Comparison of ENCODE assay signal across 7 cellular contexts in the genomic region with DNA sequence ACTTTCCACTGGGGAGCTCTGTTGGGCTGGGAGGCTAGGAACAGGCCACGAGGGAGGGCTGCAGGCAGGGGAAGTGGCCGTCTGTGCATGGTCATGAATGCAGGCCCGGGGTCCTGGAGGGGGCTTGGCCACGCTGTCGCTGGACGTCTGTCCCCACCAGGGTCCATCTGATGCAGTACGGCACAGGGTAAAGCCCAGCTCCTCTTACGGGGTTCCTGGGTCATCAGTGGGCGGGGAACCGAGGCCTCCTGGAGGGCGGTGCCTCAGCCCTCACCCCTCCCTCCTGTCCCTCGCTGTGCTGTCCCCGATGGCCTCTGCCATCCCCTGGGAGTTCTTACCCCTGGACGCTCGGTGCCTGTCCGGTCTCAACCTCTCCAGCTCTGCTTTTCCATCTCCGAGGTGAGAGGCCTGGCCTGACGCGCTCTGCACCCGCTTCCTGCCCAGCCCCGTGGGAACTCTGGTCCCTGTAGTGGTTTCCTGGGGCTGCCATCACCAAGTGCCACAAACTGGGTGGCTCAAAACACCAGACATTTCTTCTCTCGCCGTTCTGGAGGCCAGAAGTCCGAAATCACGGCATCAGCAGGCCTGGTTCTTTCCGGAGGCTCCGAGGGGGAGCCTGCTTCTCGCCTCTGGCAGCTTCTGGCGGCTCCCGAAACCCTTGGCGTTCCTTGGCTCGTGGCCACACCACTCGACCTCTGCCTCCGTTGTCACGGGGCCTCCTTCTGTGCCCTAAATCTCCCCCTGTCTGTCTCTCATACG.
DNase-seq lines count a peak whose midpoint lies in the region; ATAC-seq and TF ChIP-seq lines count a peak whose summit lies in the region.

No MANE protein-coding gene starts in this region.

- intact Hi-C loops in left ventricle myocardium superior (cut with micrococcal nuclease), result loop anchor here (10.0 kb wide), 1 partner anchor 101 kb away; no protein-coding TSS in a partner anchor

- H3K36me3 Mint-ChIP-seq in WTC11, result no peaks in the 10 kb centered on the region; the same call in 1 of the 2 replicates

- no peaks in the 10 kb centered on the region for H3K9me2 ChIP-seq in GM23248 (ENCODE audit: insufficient read depth)

- H3K4me3 ChIP-seq in GM23248 (peak overlapping the region; percentile 91), smooth muscle cell (peak overlapping the region; percentile 15)

- no peaks in the 10 kb centered on the region for H3K9me3 ChIP-seq in GM23248 (ENCODE audit: low read depth)
- no peaks in the 10 kb centered on the region for H3K9me3 ChIP-seq in smooth muscle cell (replicated peaks; ENCODE audit: low read depth)

- peak overlapping the region; percentile 50 for H3K27ac Mint-ChIP-seq in WTC11

- 16 to 17% methylated on average over 35 to 36 of the region's 36 CpGs for WGBS in GM23248 (ENCODE audit: low coverage in 1 of 2, low lambda C conversion rate in 2 of 2, missing lambda C conversion rate in 2 of 2), 2 experiments
- WGBS in smooth muscle cell (ENCODE audit: low lambda C conversion rate), result 18% methylated on average over 36 of the region's 36 CpGs

- ATAC-seq in WTC11 (no peak), left ventricle myocardium superior (no peak), GM19397 (IDR thresholded peaks at IDR 0.05; ENCODE audit: unreplicated experiment) (no peak)

- H3K27ac ChIP-seq in GM23248 (peak overlapping the region; percentile 99), smooth muscle cell (ENCODE audit: low read depth) (peak overlapping the region; percentile 98)

- no peaks in the 10 kb centered on the region for H3K27me3 Mint-ChIP-seq in WTC11 (ENCODE audit: low read depth)

- H3K9ac ChIP-seq in GM23248, result peak overlapping the region; percentile 99
- H3K9ac ChIP-seq in smooth muscle cell (ENCODE audit: low read depth), result peak overlapping the region; percentile 92

- no peak overlapping the region for H2AFZ ChIP-seq in GM23248
- H2AFZ ChIP-seq in smooth muscle cell (ENCODE audit: low read depth), result no peak overlapping the region

- no peak overlapping the region for H3K4me3 Mint-ChIP-seq in WTC11

- no peaks in the 10 kb centered on the region for H3K27me3 ChIP-seq in GM23248 (replicated peaks; ENCODE audit: insufficient read depth)
- H3K27me3 ChIP-seq in smooth muscle cell (ENCODE audit: low read depth), result no peaks in the 10 kb centered on the region

- H3K4me2 ChIP-seq in GM23248 (ENCODE audit: unreplicated experiment) (peak overlapping the region; percentile 94), smooth muscle cell (peak overlapping the region; percentile 76)

- TF ChIP-seq CTCF in WTC11 (IDR thresholded peaks at IDR 0.05) (no peak), smooth muscle cell (IDR thresholded peaks at IDR 0.05; ENCODE audit: borderline replicate concordance, insufficient read depth, poor library complexity, severe bottlenecking) (no peak)

- H3K36me3 ChIP-seq in GM23248 (ENCODE audit: low read depth) (no peaks in the 10 kb centered on the region), smooth muscle cell (ENCODE audit: low read depth) (no peaks in the 10 kb centered on the region)

- H3F3A ChIP-seq in GM23248 (ENCODE audit: insufficient read depth), result peaks cover 55% of the 10 kb centered on the region
- H3F3A ChIP-seq in smooth muscle cell (ENCODE audit: low read depth), result peaks cover 28% of the 10 kb centered on the region

- DNase-seq in GM23248 (peak; percentile 59), WTC11 (ENCODE audit: low spot score) (peak; percentile 10), left ventricle myocardium superior (peak; percentile 60), smooth muscle cell (lab: John Stamatoyannopoulos, UW; ENCODE audit: unreplicated experiment) (peak; percentile 80), NCI-H2171 treated with DMSO at 0.1 percent for 48 hours (lab: John Stamatoyannopoulos, UW) (no peak), Kasumi-1 (lab: John Stamatoyannopoulos, UW) (no peak)

- peaks cover 35% of the 10 kb centered on the region for H3K4me1 ChIP-seq in GM23248 (ENCODE audit: insufficient read depth)
- H3K4me1 ChIP-seq in smooth muscle cell (ENCODE audit: low read depth), result peaks cover 12% of the 10 kb centered on the region

- CTCF ChIA-PET in WTC11 (lab: Charles Lee), result interaction anchor here (1.8 to 2.1 kb wide), 2 partner anchors 8 to 106 kb away, joined by 5 to 6 read pairs; no protein-coding TSS in a partner anchor

- POLR2A ChIA-PET in WTC11 (lab: Charles Lee), result interaction anchor here (0.5 kb wide), 1 partner anchor 393 kb away, joined by 3 read pairs; no protein-coding TSS in a partner anchor

- H3K9me3 Mint-ChIP-seq in WTC11, result no peaks in the 10 kb centered on the region

- H3K79me2 ChIP-seq in GM23248 (ENCODE audit: insufficient read depth), result peaks cover 70% of the 10 kb centered on the region
- H3K79me2 ChIP-seq in smooth muscle cell (ENCODE audit: low read depth), result peaks cover 55% of the 10 kb centered on the region

- in situ Hi-C loops in GM23248 (cut with MboI), result loop anchor here (10.0 kb wide), 1 partner anchor 171 kb away; no protein-coding TSS in a partner anchor

- peaks cover 41% of the 10 kb centered on the region for H3K4me1 Mint-ChIP-seq in WTC11

- H4K20me1 ChIP-seq in GM23248 (ENCODE audit: insufficient read depth), result no peaks in the 10 kb centered on the region
- peaks cover 45% of the 10 kb centered on the region for H4K20me1 ChIP-seq in smooth muscle cell (ENCODE audit: low read depth)

TF ChIP-seq in WTC11, 78 proteins besides CTCF, POLR2A, EP300 and RAD21:
- TF ChIP-seq ZNF416 (CRISPR knock-in tag; IDR thresholded peaks at IDR 0.05), result no peak
- TF ChIP-seq, protein P1, sequence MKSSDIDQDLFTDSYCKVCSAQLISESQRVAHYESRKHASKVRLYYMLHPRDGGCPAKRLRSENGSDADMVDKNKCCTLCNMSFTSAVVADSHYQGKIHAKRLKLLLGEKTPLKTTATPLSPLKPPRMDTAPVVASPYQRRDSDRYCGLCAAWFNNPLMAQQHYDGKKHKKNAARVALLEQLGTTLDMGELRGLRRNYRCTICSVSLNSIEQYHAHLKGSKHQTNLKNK (CRISPR knock-in tag; IDR thresholded peaks at IDR 0.05), result no peak
- no peak for TF ChIP-seq NFYB (CRISPR knock-in tag; conservative IDR thresholded peaks at IDR 0.05; ENCODE audit: low read depth)
- TF ChIP-seq, protein P2, sequence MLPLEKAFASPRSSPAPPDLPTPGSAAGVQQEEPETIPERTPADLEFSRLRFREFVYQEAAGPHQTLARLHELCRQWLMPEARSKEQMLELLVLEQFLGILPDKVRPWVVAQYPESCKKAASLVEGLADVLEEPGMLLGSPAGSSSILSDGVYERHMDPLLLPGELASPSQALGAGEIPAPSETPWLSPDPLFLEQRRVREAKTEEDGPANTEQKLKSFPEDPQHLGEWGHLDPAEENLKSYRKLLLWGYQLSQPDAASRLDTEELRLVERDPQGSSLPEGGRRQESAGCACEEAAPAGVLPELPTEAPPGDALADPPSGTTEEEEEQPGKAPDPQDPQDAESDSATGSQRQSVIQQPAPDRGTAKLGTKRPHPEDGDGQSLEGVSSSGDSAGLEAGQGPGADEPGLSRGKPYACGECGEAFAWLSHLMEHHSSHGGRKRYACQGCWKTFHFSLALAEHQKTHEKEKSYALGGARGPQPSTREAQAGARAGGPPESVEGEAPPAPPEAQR (CRISPR knock-in tag; IDR thresholded peaks at IDR 0.05), result no peak
- no peak for TF ChIP-seq OVOL2 (CRISPR knock-in tag; IDR thresholded peaks at IDR 0.05; ENCODE audit: borderline replicate concordance)
- TF ChIP-seq SOX15 (CRISPR knock-in tag; IDR thresholded peaks at IDR 0.05), result no peak
- TF ChIP-seq, protein P3, sequence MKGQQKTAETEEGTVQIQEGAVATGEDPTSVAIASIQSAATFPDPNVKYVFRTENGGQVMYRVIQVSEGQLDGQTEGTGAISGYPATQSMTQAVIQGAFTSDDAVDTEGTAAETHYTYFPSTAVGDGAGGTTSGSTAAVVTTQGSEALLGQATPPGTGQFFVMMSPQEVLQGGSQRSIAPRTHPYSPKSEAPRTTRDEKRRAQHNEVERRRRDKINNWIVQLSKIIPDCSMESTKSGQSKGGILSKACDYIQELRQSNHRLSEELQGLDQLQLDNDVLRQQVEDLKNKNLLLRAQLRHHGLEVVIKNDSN (CRISPR knock-in tag; IDR thresholded peaks at IDR 0.05), result no peak
- TF ChIP-seq, protein P4, sequence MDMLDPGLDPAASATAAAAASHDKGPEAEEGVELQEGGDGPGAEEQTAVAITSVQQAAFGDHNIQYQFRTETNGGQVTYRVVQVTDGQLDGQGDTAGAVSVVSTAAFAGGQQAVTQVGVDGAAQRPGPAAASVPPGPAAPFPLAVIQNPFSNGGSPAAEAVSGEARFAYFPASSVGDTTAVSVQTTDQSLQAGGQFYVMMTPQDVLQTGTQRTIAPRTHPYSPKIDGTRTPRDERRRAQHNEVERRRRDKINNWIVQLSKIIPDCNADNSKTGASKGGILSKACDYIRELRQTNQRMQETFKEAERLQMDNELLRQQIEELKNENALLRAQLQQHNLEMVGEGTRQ (CRISPR knock-in tag; IDR thresholded peaks at IDR 0.05), result no peak
- TF ChIP-seq, protein P5, sequence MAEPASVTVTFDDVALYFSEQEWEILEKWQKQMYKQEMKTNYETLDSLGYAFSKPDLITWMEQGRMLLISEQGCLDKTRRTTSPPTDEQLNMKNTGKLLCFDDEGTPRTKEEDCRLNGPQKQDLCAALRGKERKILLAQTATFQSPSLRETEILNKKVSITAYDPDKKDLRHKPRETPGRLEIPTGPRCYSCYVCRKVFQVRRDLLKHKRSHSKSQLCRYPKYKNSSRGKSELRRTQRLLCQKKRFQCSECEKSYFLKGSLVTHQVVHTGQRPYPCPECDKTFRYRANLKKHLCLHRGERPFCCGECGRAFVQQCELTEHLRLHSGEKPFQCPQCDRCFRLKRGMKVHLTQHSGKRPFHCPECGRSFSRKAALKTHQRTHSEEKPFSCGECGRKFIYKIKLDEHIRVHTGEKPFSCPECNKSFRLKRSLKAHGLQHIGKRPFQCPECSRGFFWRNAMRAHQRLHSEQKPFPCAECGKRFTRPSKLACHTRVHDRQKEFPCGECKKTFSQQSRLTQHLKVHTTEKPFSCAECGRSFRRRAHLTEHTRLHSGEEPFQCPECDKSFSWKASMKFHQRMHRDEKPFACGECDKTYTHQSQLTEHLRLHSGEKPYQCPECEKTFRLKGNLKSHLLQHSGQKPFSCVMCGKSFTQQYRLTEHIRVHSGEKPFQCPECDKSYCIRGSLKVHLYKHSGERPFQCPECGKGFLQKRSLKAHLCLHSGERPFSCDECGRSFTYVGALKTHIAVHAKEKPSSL (CRISPR knock-in tag; conservative IDR thresholded peaks at IDR 0.05), result no peak
- no peak for TF ChIP-seq GABPB1 (CRISPR knock-in tag; IDR thresholded peaks at IDR 0.05)
- no peak for TF ChIP-seq ZNF121 (CRISPR knock-in tag; IDR thresholded peaks at IDR 0.05)
- TF ChIP-seq HMGA2 (CRISPR knock-in tag; IDR thresholded peaks at IDR 0.05), result no peak

Comparison
In these comparisons a context has a peak if more than half of its experiments do, and no peak if none do; other contexts are left out.
1. DNase-seq: peak in GM23248 (single experiment), WTC11 (single experiment), left ventricle myocardium superior (single experiment) and smooth muscle cell (single experiment); none in NCI-H2171 treated with DMSO at 0.1 percent for 48 hours (single experiment) and Kasumi-1 (0 of 2).